Comparison of ENCODE assay signal across 11 cellular contexts in the genomic region with DNA sequence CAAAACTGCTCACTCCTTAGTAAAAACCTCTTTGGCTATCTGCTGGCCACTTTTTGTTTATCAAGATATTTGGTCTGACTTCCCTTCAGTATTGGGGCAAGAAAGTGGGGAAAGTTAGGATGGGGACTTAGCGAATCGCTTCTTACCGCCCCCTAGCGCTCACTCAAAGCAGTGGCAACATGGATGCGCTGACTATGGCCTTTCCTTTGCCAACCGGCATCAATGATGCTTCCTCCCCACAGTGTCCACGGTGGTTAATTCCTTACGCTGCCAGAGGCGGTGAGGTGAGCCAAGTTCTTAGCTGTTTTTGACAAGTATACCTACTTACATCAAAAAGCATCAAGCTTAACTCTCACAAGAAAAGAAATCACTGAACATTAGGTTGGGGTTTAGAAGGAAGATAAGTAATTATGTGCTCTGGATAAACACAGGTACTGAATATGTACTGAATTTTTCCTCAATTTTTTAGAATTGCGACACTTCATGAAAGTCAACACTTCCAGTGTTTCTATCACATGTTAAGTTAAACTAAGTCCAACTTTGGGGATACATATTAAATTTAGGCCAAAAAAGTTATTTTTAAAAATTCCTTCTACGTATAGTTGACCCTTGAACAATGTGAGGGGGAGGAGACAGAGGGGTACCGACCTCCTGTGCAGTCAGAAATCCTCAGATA.
A peak's percentile ranks its signal among the peaks of the same experiment; 100 is the strongest.
DNase-seq lines count a peak whose midpoint lies in the region; ATAC-seq and TF ChIP-seq lines count a peak whose summit lies in the region.
"Had no signal": no experiment of that assay in that cellular context is flagged by ENCODE, and none has a peak within 500 bp of the region (broad histone marks: within the 10 kb centered on the region; RNA-seq: fewer than 3 reads in every experiment).

No MANE protein-coding gene starts in this region.

- no peaks in the 10 kb centered on the region for H3K27me3 ChIP-seq in KMS-11 (ENCODE audit: insufficient read depth, low read depth)

- 0 out of 2 replicates have a peak overlapping the region, but pooled peaks have one; percentile 11 for H3K4me2 ChIP-seq in KMS-11

- peaks cover 31% of the 10 kb centered on the region for H3K4me1 ChIP-seq in KMS-11 (ENCODE audit: low read depth, poor library complexity, severe bottlenecking)

- H3K27ac Mint-ChIP-seq in neural crest cell (ENCODE audit: unreplicated experiment), result no peak overlapping the region
- H3K27ac Mint-ChIP-seq: activated naive CD4-positive, alpha-beta T cell treated with anti-CD3 and anti-CD28 coated beads, Interleukin-2, amount 50 U/mL, for 24 hours had no signal

- no peaks in the 10 kb centered on the region for H3K79me2 ChIP-seq in KMS-11 (ENCODE audit: insufficient read depth, low read depth)

- ATAC-seq in HG03342 (IDR thresholded peaks at IDR 0.05; ENCODE audit: unreplicated experiment) (no peak), HG03442 (IDR thresholded peaks at IDR 0.05; ENCODE audit: unreplicated experiment) (no peak)
- ATAC-seq in activated CD4-positive, CD25-positive, alpha-beta regulatory T cell treated with anti-CD3 and anti-CD28 coated beads, Interleukin-2, amount 50 U/mL, for 24 hours, result no peak

- no peaks in the 10 kb centered on the region for H4K20me1 ChIP-seq in KMS-11 (ENCODE audit: insufficient read depth)

- H2AFZ ChIP-seq in KMS-11 (ENCODE audit: low read depth), result no peak overlapping the region

- H3K27ac ChIP-seq in KMS-11, result no peak overlapping the region

- H3K4me3 Mint-ChIP-seq in neural crest cell, result no peak overlapping the region
- H3K4me3 Mint-ChIP-seq: activated naive CD4-positive, alpha-beta T cell treated with anti-CD3 and anti-CD28 coated beads, Interleukin-2, amount 50 U/mL, for 24 hours had no signal

- H3K27me3 Mint-ChIP-seq in neural crest cell (ENCODE audit: low read depth), result no peaks in the 10 kb centered on the region
- H3K27me3 Mint-ChIP-seq: activated naive CD4-positive, alpha-beta T cell treated with anti-CD3 and anti-CD28 coated beads, Interleukin-2, amount 50 U/mL, for 24 hours had no signal

- no peaks in the 10 kb centered on the region for H3K36me3 Mint-ChIP-seq in neural crest cell (ENCODE audit: low read depth)
- H3K36me3 Mint-ChIP-seq: activated naive CD4-positive, alpha-beta T cell treated with anti-CD3 and anti-CD28 coated beads, Interleukin-2, amount 50 U/mL, for 24 hours had no signal

- TF ChIP-seq CTCF in KMS-11 (conservative IDR thresholded peaks at IDR 0.05; ENCODE audit: low read depth, low read length) (0 out of 2 replicates have a peak, but pooled peaks have one; percentile 26), neural crest cell (conservative IDR thresholded peaks at IDR 0.05) (peak; percentile 69)

- H3K4me1 Mint-ChIP-seq in neural crest cell, result peaks cover 17% of the 10 kb centered on the region

- DNase-seq in DMS53 (lab: John Stamatoyannopoulos, UW) (peak; percentile 43), DMS53 treated with DMSO at 0.1 percent for 48 hours (lab: John Stamatoyannopoulos, UW; ENCODE audit: unreplicated experiment) (no peak), dermis blood vessel endothelial cell (peak; percentile 7), neural crest cell (ENCODE audit: low read depth, low spot score) (peak; percentile 27)
- DNase-seq: stimulated activated CD4-positive, alpha-beta T cell treated with anti-CD3 and anti-CD28 coated beads, Interleukin-2, amount 100 ng/mL, for 48 hours had no signal

- H3K9me3 Mint-ChIP-seq in neural crest cell, result no peaks in the 10 kb centered on the region
- H3K9me3 Mint-ChIP-seq: activated naive CD4-positive, alpha-beta T cell treated with anti-CD3 and anti-CD28 coated beads, Interleukin-2, amount 50 U/mL, for 24 hours had no signal

- no peaks in the 10 kb centered on the region for H3K36me3 ChIP-seq in KMS-11 (ENCODE audit: insufficient read depth)

- H3K4me3 ChIP-seq in KMS-11 (IDR thresholded peaks at IDR 0.05; ENCODE audit: insufficient read depth, low read depth, low read length), result no peak overlapping the region
- H3K4me3 ChIP-seq: lung had no signal

- no peak overlapping the region for H3K9ac ChIP-seq in KMS-11
